ENCODE assay signal across 8 cellular contexts in genomic region chr10:63466168-63466935, GRCh38. TPM values are rescaled to one million over a fixed set of nuclear protein-coding genes. Genes with fewer than 3 reads are reported as not detected.
DNase-seq lines count a peak whose midpoint lies in the region; ATAC-seq and TF ChIP-seq lines count a peak whose summit lies in the region.

No MANE protein-coding gene starts in this region.

- DNase-seq in NCI-H187 (lab: John Stamatoyannopoulos, UW) = peak; percentile 6 to 49
- no peak for DNase-seq in NCI-H187 treated with DMSO at 0.1 percent for 48 hours (lab: John Stamatoyannopoulos, UW)
- peak; percentile 61 for DNase-seq in MV-4-11 (lab: John Stamatoyannopoulos, UW)
- DNase-seq in WERI-Rb-1 = peak; percentile 62
- DNase-seq in effector memory CD4-positive, alpha-beta T cell = no peak
- DNase-seq in lower lobe of right lung = peak; percentile 70
- peak; percentile 6 for DNase-seq in stimulated activated CD8-positive, alpha-beta memory T cell treated with anti-CD3 and anti-CD28 coated beads, Interleukin-2, amount 100 ng/mL, for 48 hours (ENCODE audit: low read depth in 2 of 2)

- TF ChIP-seq CTCF in WERI-Rb-1 (IDR thresholded peaks at IDR 0.05; ENCODE audit: low read depth, low read length) (no peak), lower lobe of right lung (IDR thresholded peaks at IDR 0.05) (no peak)

- peaks cover 12% of the 10 kb centered on the region for H3K4me1 ChIP-seq in effector memory CD4-positive, alpha-beta T cell (ENCODE audit: control insufficient read depth, insufficient read depth, low read length, poor library complexity, severe bottlenecking)
- peaks cover 26% of the 10 kb centered on the region for H3K4me1 ChIP-seq in lower lobe of right lung

- H3K36me3 ChIP-seq in WERI-Rb-1 (peaks cover 7% of the 10 kb centered on the region), lower lobe of right lung (no peaks in the 10 kb centered on the region)
- no peaks in the 10 kb centered on the region for H3K36me3 ChIP-seq in effector memory CD4-positive, alpha-beta T cell (ENCODE audit: control insufficient read depth, insufficient read depth, low read length)

- H3K9me3 ChIP-seq in WERI-Rb-1 (ENCODE audit: severe bottlenecking) (no peaks in the 10 kb centered on the region), lower lobe of right lung (no peaks in the 10 kb centered on the region)
- no peaks in the 10 kb centered on the region for H3K9me3 ChIP-seq in effector memory CD4-positive, alpha-beta T cell (ENCODE audit: control insufficient read depth, low read length)

- H3K27me3 ChIP-seq in WERI-Rb-1 (ENCODE audit: insufficient read depth, low read depth, severe bottlenecking) (no peaks in the 10 kb centered on the region), lower lobe of right lung (ENCODE audit: low read depth) (no peaks in the 10 kb centered on the region)
- no peaks in the 10 kb centered on the region for H3K27me3 ChIP-seq in effector memory CD4-positive, alpha-beta T cell (replicated peaks; ENCODE audit: control insufficient read depth, insufficient read depth, low read length, poor library complexity, severe bottlenecking)

- H3K27ac ChIP-seq in WERI-Rb-1 = peak overlapping the region; percentile 91
- H3K27ac ChIP-seq in effector memory CD4-positive, alpha-beta T cell (ENCODE audit: insufficient read depth, low read length, poor library complexity, severe bottlenecking) = peak overlapping the region; percentile 74
- peak overlapping the region; percentile 89 for H3K27ac ChIP-seq in lower lobe of right lung

- intact Hi-C loops in lower lobe of right lung (cut with DNase I) = no loop called here

- H3K4me3 ChIP-seq in WERI-Rb-1 (ENCODE audit: low read depth, low read length) (peak overlapping the region; percentile 97), lower lobe of right lung (peak overlapping the region; percentile 87)
- H3K4me3 ChIP-seq in effector memory CD4-positive, alpha-beta T cell (ENCODE audit: insufficient read depth, low read depth, low read length, poor library complexity, severe bottlenecking) = peak overlapping the region; percentile 100

- ATAC-seq in HG02571 (IDR thresholded peaks at IDR 0.05; ENCODE audit: unreplicated experiment) = peak; percentile 14
- peak; percentile 65 for ATAC-seq in lower lobe of right lung

RNA-seq across cellular contexts. Expression of gene JMJD1C, which starts 0.6 kb away (rescaled TPM):
- total RNA-seq in lower lobe of right lung = 100.0 TPM

RNA-seq across cellular contexts. Expression of gene REEP3, which starts 54.8 kb away (rescaled TPM):
- total RNA-seq in lower lobe of right lung = 50.9 TPM

Comparison
In these comparisons a context has a peak if more than half of its experiments do, and no peak if none do; other contexts are left out.
1. DNase-seq: peak in NCI-H187 (2 of 2), MV-4-11 (single experiment), WERI-Rb-1 (single experiment), lower lobe of right lung (single experiment) and stimulated activated CD8-positive, alpha-beta memory T cell treated with anti-CD3 and anti-CD28 coated beads, Interleukin-2, amount 100 ng/mL, for 48 hours (2 of 2); none in NCI-H187 treated with DMSO at 0.1 percent for 48 hours (single experiment) and effector memory CD4-positive, alpha-beta T cell (0 of 3).
2. Peak in every context shown above with its lines, with median percentiles within 50 percentile points of each other: H3K27ac ChIP-seq and H3K4me3 ChIP-seq.